Comparison of ENCODE assay signal across 9 cellular contexts in the genomic region with DNA sequence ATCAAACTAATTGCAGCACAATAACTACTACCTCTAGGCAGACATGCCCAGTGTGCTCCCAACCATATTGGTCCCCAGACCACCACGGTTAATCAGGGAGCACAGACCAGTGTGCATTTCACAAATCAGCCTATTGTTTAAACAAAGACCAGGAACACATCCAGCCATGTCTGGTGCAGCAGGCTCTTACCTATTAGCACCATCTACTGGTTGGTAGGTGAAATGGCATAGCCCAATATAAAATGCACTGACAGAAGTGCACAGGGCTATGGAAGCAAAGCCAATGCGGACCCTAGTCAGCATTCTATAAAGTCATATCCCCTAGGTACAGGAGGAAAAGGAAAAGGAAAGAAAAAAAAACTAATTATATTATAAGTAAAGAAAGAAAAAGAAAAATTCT. TPM values are rescaled to one million over a fixed set of nuclear protein-coding genes. Genes with fewer than 3 reads are reported as not detected.
DNase-seq lines count a peak whose midpoint lies in the region; ATAC-seq, FAIRE-seq and TF ChIP-seq lines count a peak whose summit lies in the region.
"Had no signal": no experiment of that assay in that cellular context is flagged by ENCODE, and none has a peak within 500 bp of the region (broad histone marks: within the 10 kb centered on the region; RNA-seq: fewer than 3 reads in every experiment).

No MANE protein-coding gene starts in this region.

- TF ChIP-seq CTCF in left ventricle myocardium inferior (IDR thresholded peaks at IDR 0.05; ENCODE audit: borderline replicate concordance) (peak; percentile 56), fibroblast of mammary gland (conservative IDR thresholded peaks at IDR 0.05; ENCODE audit: control insufficient read depth, insufficient read depth, low read depth, low read length) (peak; percentile 73), spleen (IDR thresholded peaks at IDR 0.05 in 8 of 11, conservative IDR thresholded peaks at IDR 0.05 in 3 of 11) (peak in 10 of 11 experiments; percentile 27 to 67 (median 45))

- no peak for ATAC-seq in right cardiac atrium
- ATAC-seq in HG02588 (IDR thresholded peaks at IDR 0.05; ENCODE audit: unreplicated experiment), result no peak

- H3K27ac ChIP-seq in left ventricle myocardium inferior (replicated peaks), result no peak overlapping the region
- H3K27ac ChIP-seq in right cardiac atrium (ENCODE audit: low read length), result no peak overlapping the region
- H3K27ac ChIP-seq in GM23248, result no peak overlapping the region
- no peak overlapping the region for H3K27ac ChIP-seq in spleen

- in situ Hi-C loops in GM23248 (cut with MboI), result no loop called here
- in situ Hi-C loops in KBM-7 (cut with MboI; ENCODE audit: low pct_unique_long_range_greater_than_20kb, low sequenced_read_pairs), result no loop called here

- intact Hi-C loops in left ventricle myocardium inferior (cut with micrococcal nuclease), result no loop called here
- intact Hi-C loops in right cardiac atrium (cut with DNase I), result no loop called here
- intact Hi-C loops in spleen (cut with DNase I; ENCODE audit: low total_unique reads), result no loop called here

- FAIRE-seq in RCC 7860 (lab: Jason Lieb, UNC), result peak; percentile 4
- FAIRE-seq: endometrium had no signal

- H2AFZ ChIP-seq in GM23248, result no peak overlapping the region

- H3K4me2 ChIP-seq in GM23248 (ENCODE audit: unreplicated experiment), result no peak overlapping the region

- no peak overlapping the region for H3K4me3 ChIP-seq in left ventricle myocardium inferior
- no peak overlapping the region for H3K4me3 ChIP-seq in right cardiac atrium (ENCODE audit: low read length)
- no peak overlapping the region for H3K4me3 ChIP-seq in GM23248
- no peak overlapping the region for H3K4me3 ChIP-seq in fibroblast of mammary gland (ENCODE audit: control insufficient read depth, low read depth, low read length)
- no peak overlapping the region for H3K4me3 ChIP-seq in spleen

- H3K9me2 ChIP-seq in GM23248 (ENCODE audit: insufficient read depth), result no peaks in the 10 kb centered on the region

- DNase-seq in left ventricle myocardium inferior (no peak), right cardiac atrium (no peak), GM23248 (peak; percentile 43), KBM-7 (peak; percentile 53), RCC 7860 (ENCODE audit: low spot score) (no peak), fibroblast of mammary gland (ENCODE audit: low read depth) (peak; percentile 28), spleen (no peak)

- H3K4me1 ChIP-seq in left ventricle myocardium inferior, result no peaks in the 10 kb centered on the region
- no peaks in the 10 kb centered on the region for H3K4me1 ChIP-seq in right cardiac atrium (ENCODE audit: control insufficient read depth, insufficient read depth, low read length)
- no peaks in the 10 kb centered on the region for H3K4me1 ChIP-seq in GM23248 (ENCODE audit: insufficient read depth)
- H3K4me1 ChIP-seq in spleen, result no peaks in the 10 kb centered on the region

- H3K36me3 ChIP-seq in left ventricle myocardium inferior (no peaks in the 10 kb centered on the region), GM23248 (ENCODE audit: low read depth) (no peaks in the 10 kb centered on the region), spleen (no peaks in the 10 kb centered on the region)

- no peaks in the 10 kb centered on the region for H4K20me1 ChIP-seq in GM23248 (ENCODE audit: insufficient read depth)

- no peaks in the 10 kb centered on the region for H3F3A ChIP-seq in GM23248 (ENCODE audit: insufficient read depth)

- no peak for TF ChIP-seq POLR2A in spleen (IDR thresholded peaks at IDR 0.05)

- no peak overlapping the region for H3K9ac ChIP-seq in GM23248

- H3K27me3 ChIP-seq in left ventricle myocardium inferior (ENCODE audit: low read depth) (no peaks in the 10 kb centered on the region), right cardiac atrium (ENCODE audit: control insufficient read depth, insufficient read depth) (no peaks in the 10 kb centered on the region), GM23248 (replicated peaks; ENCODE audit: insufficient read depth) (no peaks in the 10 kb centered on the region), spleen (replicated peaks in 1 of 7) (no peaks in the 10 kb centered on the region)

- H3K79me2 ChIP-seq in GM23248 (ENCODE audit: insufficient read depth), result no peaks in the 10 kb centered on the region

- WGBS in right cardiac atrium, result 9% methylated on average over 2 of the region's 2 CpGs
- 0% methylated on average over 2 of the region's 2 CpGs for WGBS in GM23248 (ENCODE audit: low coverage in 1 of 2, low lambda C conversion rate in 2 of 2, missing lambda C conversion rate in 2 of 2), 2 experiments
- 2 to 15% (median 13%) methylated on average over 2 of the region's 2 CpGs for WGBS in spleen, 5 donors

- H3K9me3 ChIP-seq in left ventricle myocardium inferior (replicated peaks), result no peaks in the 10 kb centered on the region
- no peaks in the 10 kb centered on the region for H3K9me3 ChIP-seq in right cardiac atrium (ENCODE audit: control insufficient read depth, low read length)
- H3K9me3 ChIP-seq in GM23248 (ENCODE audit: low read depth), result no peaks in the 10 kb centered on the region
- peaks cover 0 to 3% (median 0%) of the 10 kb centered on the region in 8 donors for H3K9me3 ChIP-seq in spleen

RNA-seq across cellular contexts. Expression of a gene that starts 15.5 kb away (rescaled TPM):
- total RNA-seq in left ventricle myocardium inferior (not detected), right cardiac atrium (not detected), spleen (not detected)
- polyA plus RNA-seq in right cardiac atrium (not detected), GM23248 (2016; fragmentation: Nextera tagmentation; extraction: Ambion mirVana) (not detected in 2 replicates), spleen (not detected)
- total RNA-seq in GM23248 (2014; rRNA removed; shearing (Covaris generic)), result not detected in 2 replicates

Comparison
In these comparisons a context has a peak if more than half of its experiments do, and no peak if none do; other contexts are left out.
1. DNase-seq: peak in GM23248 (single experiment), KBM-7 (single experiment) and fibroblast of mammary gland (single experiment); none in left ventricle myocardium inferior (single experiment), right cardiac atrium (0 of 3), RCC 7860 (single experiment) and spleen (single experiment).
2. Peak in every context shown above with its lines, with median percentiles within 50 percentile points of each other: CTCF ChIP-seq.